In genomic region chr7:131745645-131746248, GRCh38 we compare ENCODE assay signal across 9 cellular contexts.
A peak's percentile ranks its signal among the peaks of the same experiment; 100 is the strongest.
DNase-seq lines count a peak whose midpoint lies in the region; ATAC-seq, FAIRE-seq and TF ChIP-seq lines count a peak whose summit lies in the region.
"Had no signal": no experiment of that assay in that cellular context is flagged by ENCODE, and none has a peak within 500 bp of the region (broad histone marks: within the 10 kb centered on the region; RNA-seq: fewer than 3 reads in every experiment).

No MANE protein-coding gene starts in this region.

- FAIRE-seq in small intestine (lab: Jason Lieb, UNC), result no peak

- no peaks in the 10 kb centered on the region for H3K9me3 ChIP-seq in small intestine (ENCODE audit: control insufficient read depth, low read depth)
- H3K9me3 ChIP-seq: SJSA1 had no signal

- no peaks in the 10 kb centered on the region for H3K9me3 Mint-ChIP-seq in activated naive CD4-positive, alpha-beta T cell treated with anti-CD3 and anti-CD28 coated beads for 36 hours
- peaks cover 0 to 7% of the 10 kb centered on the region in 2 donors for H3K9me3 Mint-ChIP-seq in activated naive CD4-positive, alpha-beta T cell treated with anti-CD3 and anti-CD28 coated beads, Interleukin-2, amount 50 U/mL, for 72 hours

- peaks cover 0 to 1% of the 10 kb centered on the region in 2 donors for H3K27me3 ChIP-seq in small intestine (ENCODE audit: control insufficient read depth in 2 of 2, insufficient read depth in 2 of 2, low read length in 2 of 2)
- H3K27me3 ChIP-seq: SJSA1 had no signal

- no peaks in the 10 kb centered on the region for H3K36me3 ChIP-seq in small intestine (ENCODE audit: control insufficient read depth in 2 of 2, insufficient read depth in 2 of 2, low read length in 2 of 2)
- H3K36me3 ChIP-seq: SJSA1 had no signal

- H3K4me1 ChIP-seq in small intestine (ENCODE audit: control insufficient read depth in 2 of 2, insufficient read depth in 1 of 2, low read depth in 1 of 2, low read length in 1 of 2), result no peaks in the 10 kb centered on the region
- H3K4me1 ChIP-seq: SJSA1 had no signal

- no peaks in the 10 kb centered on the region for H3K36me3 Mint-ChIP-seq in activated naive CD4-positive, alpha-beta T cell treated with anti-CD3 and anti-CD28 coated beads for 36 hours (ENCODE audit: low read depth)
- no peaks in the 10 kb centered on the region for H3K36me3 Mint-ChIP-seq in activated naive CD4-positive, alpha-beta T cell treated with anti-CD3 and anti-CD28 coated beads, Interleukin-2, amount 50 U/mL, for 72 hours

- POLR2A ChIA-PET in RWPE1 (lab: Yijun Ruan, JAX; ENCODE audit: low non-redundant PET), result no interaction called here

- peak; percentile 31 for DNase-seq in activated naive CD4-positive, alpha-beta T cell treated with anti-CD3 and anti-CD28 coated beads for 36 hours
- no peak for DNase-seq in activated naive CD4-positive, alpha-beta T cell treated with anti-CD3 and anti-CD28 coated beads, Interleukin-2, amount 50 U/mL, for 72 hours (ENCODE audit: low spot score in 2 of 2)
- DNase-seq in RWPE1 (ENCODE audit: low spot score) (peak; percentile 10), fibroblast of mammary gland (ENCODE audit: low read depth) (peak; percentile 21), small intestine (peak; percentile 4), epidermal melanocyte (ENCODE audit: insufficient read length, low spot score) (no peak), posterior vena cava (ENCODE audit: low spot score) (no peak), dedifferentiated amniotic fluid mesenchymal stem cell (ENCODE audit: extremely low spot score) (no peak)

- intact Hi-C loops in activated naive CD4-positive, alpha-beta T cell treated with anti-CD3 and anti-CD28 coated beads for 36 hours (cut with micrococcal nuclease), result no loop called here
- intact Hi-C loops in posterior vena cava (cut with DNase I), result no loop called here

- CTCF ChIA-PET in activated naive CD4-positive, alpha-beta T cell treated with anti-CD3 and anti-CD28 coated beads for 36 hours (lab: Charles Lee), result no interaction called here
- CTCF ChIA-PET in RWPE1 (lab: Yijun Ruan, JAX), result no interaction called here

- TF ChIP-seq CTCF in RWPE1 (conservative IDR thresholded peaks at IDR 0.05; ENCODE audit: low read depth) (no peak), fibroblast of mammary gland (conservative IDR thresholded peaks at IDR 0.05; ENCODE audit: control insufficient read depth, insufficient read depth, low read depth, low read length) (no peak)

- no peak overlapping the region for H3K4me3 Mint-ChIP-seq in activated naive CD4-positive, alpha-beta T cell treated with anti-CD3 and anti-CD28 coated beads for 36 hours

- H3K4me1 Mint-ChIP-seq in activated naive CD4-positive, alpha-beta T cell treated with anti-CD3 and anti-CD28 coated beads for 36 hours (ENCODE audit: low read depth), result no peaks in the 10 kb centered on the region

- no peak overlapping the region for H3K27ac Mint-ChIP-seq in activated naive CD4-positive, alpha-beta T cell treated with anti-CD3 and anti-CD28 coated beads for 36 hours
- H3K27ac Mint-ChIP-seq in activated naive CD4-positive, alpha-beta T cell treated with anti-CD3 and anti-CD28 coated beads, Interleukin-2, amount 50 U/mL, for 72 hours, result no peak overlapping the region

- WGBS in small intestine, 3 donors, result 37 to 42% (median 38%) methylated on average over 13 of the region's 13 CpGs

- ATAC-seq in activated naive CD4-positive, alpha-beta T cell treated with anti-CD3 and anti-CD28 coated beads, Interleukin-2, amount 50 U/mL, for 72 hours, result no peak

- H3K4me3 ChIP-seq in fibroblast of mammary gland (ENCODE audit: control insufficient read depth, low read depth, low read length), result no peak overlapping the region
- H3K4me3 ChIP-seq in small intestine (ENCODE audit: low read depth in 1 of 2, low read length in 2 of 2), result no peak overlapping the region
- H3K4me3 ChIP-seq: SJSA1 had no signal

- H3K27ac ChIP-seq in RWPE1 (no peak overlapping the region), small intestine (ENCODE audit: low read depth in 1 of 2, low read length in 1 of 2) (no peak overlapping the region)
- H3K27ac ChIP-seq: SJSA1 had no signal

- peaks cover 13% of the 10 kb centered on the region for H3K27me3 Mint-ChIP-seq in activated naive CD4-positive, alpha-beta T cell treated with anti-CD3 and anti-CD28 coated beads for 36 hours (ENCODE audit: low read depth)

Comparison
In these comparisons a context has a peak if more than half of its experiments do, and no peak if none do; other contexts are left out.
1. DNase-seq: peak in activated naive CD4-positive, alpha-beta T cell treated with anti-CD3 and anti-CD28 coated beads for 36 hours (single experiment), RWPE1 (single experiment), fibroblast of mammary gland (single experiment) and small intestine (single experiment); none in activated naive CD4-positive, alpha-beta T cell treated with anti-CD3 and anti-CD28 coated beads, Interleukin-2, amount 50 U/mL, for 72 hours (0 of 2), epidermal melanocyte (single experiment), posterior vena cava (single experiment) and dedifferentiated amniotic fluid mesenchymal stem cell (single experiment).